In genomic region chr1:152495066-152495675, GRCh38 we compare ENCODE assay signal across 8 cellular contexts. TPM values are rescaled to one million over a fixed set of nuclear protein-coding genes. Genes with fewer than 3 reads are reported as not detected.
DNase-seq lines count a peak whose midpoint lies in the region; ATAC-seq and TF ChIP-seq lines count a peak whose summit lies in the region.

No MANE protein-coding gene starts in this region.

- H4K20me1 ChIP-seq in PC-3 (ENCODE audit: low read length): no peaks in the 10 kb centered on the region

- TF ChIP-seq EP300 in esophagus muscularis mucosa (IDR thresholded peaks at IDR 0.05): no peak

- POLR2A ChIA-PET in PC-3 (lab: Charles Lee; ENCODE audit: unreplicated experiment): no interaction called here

- no peaks in the 10 kb centered on the region for H3K36me3 Mint-ChIP-seq in chondrocyte (ENCODE audit: low read depth)

- no peaks in the 10 kb centered on the region for H3K36me3 ChIP-seq in PC-3 (ENCODE audit: low read depth, low read length)
- no peaks in the 10 kb centered on the region for H3K36me3 ChIP-seq in esophagus muscularis mucosa

- no peaks in the 10 kb centered on the region for H3K9me2 ChIP-seq in PC-3 (replicated peaks; ENCODE audit: low read length)

- H3K4me3 ChIP-seq in PC-3 (ENCODE audit: low read length) (no peak overlapping the region), fibroblast of pulmonary artery (replicated peaks; ENCODE audit: low read depth, low read length) (no peak overlapping the region), esophagus muscularis mucosa (no peak overlapping the region)

- H3K27ac Mint-ChIP-seq in chondrocyte (ENCODE audit: unreplicated experiment): no peak overlapping the region

- DNase-seq in CD1c-positive myeloid dendritic cell (ENCODE audit: extremely low spot score) (peak; percentile 13), PC-3 (peak; percentile 58), fibroblast of pulmonary artery (ENCODE audit: low read depth) (peak; percentile 22), chondrocyte (ENCODE audit: low spot score) (no peak), esophagus muscularis mucosa (ENCODE audit: extremely low spot score) (no peak), NCI-H774 (lab: John Stamatoyannopoulos, UW) (no peak)

- intact Hi-C loops in PC-3 (cut with micrococcal nuclease) (no loop called here), esophagus muscularis mucosa (cut with DNase I) (no loop called here)

- H3K4me2 ChIP-seq in PC-3 (ENCODE audit: low read length): no peak overlapping the region

- H3K4me3 Mint-ChIP-seq in chondrocyte (ENCODE audit: unreplicated experiment): no peak overlapping the region

- H3K4me1 ChIP-seq in PC-3 (ENCODE audit: insufficient read depth, low read length) (no peaks in the 10 kb centered on the region), esophagus muscularis mucosa (no peaks in the 10 kb centered on the region)

- H2AFZ ChIP-seq in PC-3 (ENCODE audit: low read length): no peak overlapping the region

- H3K79me2 ChIP-seq in PC-3 (ENCODE audit: low read length): no peaks in the 10 kb centered on the region

- ATAC-seq in PC-3: no peak
- ATAC-seq in HG02798 (IDR thresholded peaks at IDR 0.05; ENCODE audit: poor library complexity, unreplicated experiment): no peak

- no peaks in the 10 kb centered on the region for H3K27me3 ChIP-seq in PC-3 (ENCODE audit: low read length)
- no peaks in the 10 kb centered on the region for H3K27me3 ChIP-seq in esophagus muscularis mucosa

- H3K27me3 Mint-ChIP-seq in chondrocyte (ENCODE audit: low read depth): no peaks in the 10 kb centered on the region

- H3K9me3 ChIP-seq in PC-3 (ENCODE audit: low read length) (no peaks in the 10 kb centered on the region), esophagus muscularis mucosa (no peaks in the 10 kb centered on the region)

- H3K9me3 Mint-ChIP-seq in chondrocyte (ENCODE audit: low read depth): peaks cover 24% of the 10 kb centered on the region

- H3K4me1 Mint-ChIP-seq in chondrocyte (ENCODE audit: low read depth): no peaks in the 10 kb centered on the region

- TF ChIP-seq CTCF in GM12874 (IDR thresholded peaks at IDR 0.05; ENCODE audit: insufficient read depth, low read depth, low read length) (peak; percentile 88), PC-3 (conservative IDR thresholded peaks at IDR 0.05; ENCODE audit: low read depth, low read length) (peak; percentile 84), fibroblast of pulmonary artery (IDR thresholded peaks at IDR 0.05; ENCODE audit: low read length, missing control alignments) (peak; percentile 70), chondrocyte (IDR thresholded peaks at IDR 0.05) (no peak), esophagus muscularis mucosa (IDR thresholded peaks at IDR 0.05) (peak in 1 of 3 experiments; percentile 17)

- no peaks in the 10 kb centered on the region for H3F3A ChIP-seq in PC-3 (ENCODE audit: low read length, unreplicated experiment)

- WGBS in esophagus muscularis mucosa: 55% methylated on average over 4 of the region's 4 CpGs

- TF ChIP-seq POLR2A in esophagus muscularis mucosa (IDR thresholded peaks at IDR 0.05; ENCODE audit: low read depth): no peak

- no peak overlapping the region for H3K27ac ChIP-seq in PC-3 (ENCODE audit: low read length)
- H3K27ac ChIP-seq in esophagus muscularis mucosa (replicated peaks in 1 of 4): no peak overlapping the region

- CTCF ChIA-PET in PC-3 (lab: Charles Lee): no interaction called here

- no TSS peak for BruUV-seq in PC-3 (replicated peaks; lab: Mats Ljungman, UMichigan)

- H3K9ac ChIP-seq in PC-3 (ENCODE audit: low read length): no peak overlapping the region

RNA-seq across cellular contexts. Expression of gene LCE5A, which starts 15.4 kb away (rescaled TPM):
- total RNA-seq in PC-3 (2014; rRNA removed) (not detected in 2 replicates), chondrocyte (not detected in 3 replicates), esophagus muscularis mucosa (not detected)

RNA-seq across cellular contexts. Expression of gene CRCT1, which starts 19.1 kb away (rescaled TPM):
- total RNA-seq in PC-3 (2014; rRNA removed) (not detected in 2 replicates), chondrocyte (not detected in 3 replicates), esophagus muscularis mucosa (not detected)

Comparison
In these comparisons a context has a peak if more than half of its experiments do, and no peak if none do; other contexts are left out.
1. DNase-seq: peak in CD1c-positive myeloid dendritic cell (single experiment), PC-3 (single experiment) and fibroblast of pulmonary artery (single experiment); none in chondrocyte (single experiment), esophagus muscularis mucosa (single experiment) and NCI-H774 (single experiment).